ENCODE assay signal across 13 cellular contexts in the genomic region with DNA sequence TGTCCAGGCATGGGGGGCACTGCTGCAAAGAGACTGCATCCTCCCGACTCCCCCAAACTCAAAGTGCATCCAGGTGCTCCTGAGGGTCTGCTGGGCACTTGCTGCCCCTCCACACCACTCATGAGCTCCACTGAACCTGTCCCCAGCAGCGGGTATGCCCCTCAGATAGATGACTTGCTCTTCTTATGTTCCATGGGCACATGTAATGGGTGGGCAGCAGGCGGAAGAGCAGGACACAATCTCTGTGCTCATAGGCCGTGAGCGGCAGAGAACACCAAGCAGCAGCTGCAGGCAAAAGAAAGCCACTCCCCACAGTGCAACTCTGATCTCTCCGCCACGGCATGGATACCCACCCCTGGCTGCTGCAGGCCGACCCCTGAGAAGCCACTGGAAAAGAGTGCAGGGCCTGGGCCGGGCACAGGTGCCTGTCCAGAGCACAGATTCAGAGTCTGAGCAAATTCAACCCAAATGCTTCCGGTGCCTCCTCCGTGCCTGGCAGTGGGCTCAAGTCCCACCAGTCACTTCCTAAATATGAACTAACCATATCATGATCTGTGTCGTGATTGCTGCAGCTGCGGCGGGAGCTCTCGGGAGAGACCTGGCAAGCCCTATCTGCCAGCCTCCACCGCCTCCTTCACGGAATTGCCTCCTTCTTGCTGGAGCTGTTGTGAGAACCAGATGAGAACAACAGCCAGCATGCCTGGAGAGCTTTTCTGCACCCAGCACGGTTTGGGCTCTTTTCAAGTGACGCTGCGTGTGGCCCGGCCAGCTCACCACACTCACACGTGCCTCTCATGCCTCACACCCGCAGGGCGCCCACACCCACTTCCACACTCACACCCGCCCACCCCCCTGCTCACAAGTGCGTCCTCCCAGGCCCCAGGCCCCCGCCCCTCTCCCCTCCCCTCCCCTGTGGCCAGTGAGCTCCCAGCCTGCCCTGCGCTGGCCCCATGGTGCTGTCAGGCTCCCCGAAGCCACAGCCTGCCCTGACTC.
A peak's percentile ranks its signal among the peaks of the same experiment; 100 is the strongest.
DNase-seq lines count a peak whose midpoint lies in the region; ATAC-seq, FAIRE-seq and TF ChIP-seq lines count a peak whose summit lies in the region.
"Had no signal": no experiment of that assay in that cellular context is flagged by ENCODE, and none has a peak within 500 bp of the region (broad histone marks: within the 10 kb centered on the region; RNA-seq: fewer than 3 reads in every experiment).

No MANE protein-coding gene starts in this region.

- no peaks in the 10 kb centered on the region for H3K27me3 ChIP-seq in right lobe of liver
- H3K27me3 ChIP-seq in HepG2 (ENCODE audit: control insufficient read depth in 1 of 2, insufficient read depth in 2 of 2, low read length in 2 of 2) = peaks cover 3 to 33% of the 10 kb centered on the region in 2 experiments; a peak in 3 of 5 replicates

- CTCF ChIA-PET in HepG2 (lab: Yijun Ruan, JAX; ENCODE audit: low intra/inter-chr PET ratio, low total read pairs) = no interaction called here

- FAIRE-seq in HepG2 (lab: Jason Lieb, UNC) (no peak), HTR-8/SVneo (lab: Jason Lieb, UNC) (no peak)

- no peaks in the 10 kb centered on the region for H4K20me1 ChIP-seq in HepG2 (ENCODE audit: insufficient read depth, low read length)

- H3K9me3 ChIP-seq in right lobe of liver (no peaks in the 10 kb centered on the region), HepG2 (ENCODE audit: low read length) (no peaks in the 10 kb centered on the region)
- H3K9me3 ChIP-seq: thoracic aorta had no signal

- H3K4me3 Mint-ChIP-seq in activated naive CD8-positive, alpha-beta T cell treated with anti-CD3 and anti-CD28 coated beads, Interleukin-2, amount 50 U/mL, for 24 hours = no peak overlapping the region
- peak overlapping the region; percentile 69 for H3K4me3 Mint-ChIP-seq in natural killer cell treated with Interleukin-12 subunit alpha and Interleukin-12 subunit beta and Interleukin-15 and Interleukin-18, amount 100 ng/mL, for 72 hours

- H3K4me3 ChIP-seq in right lobe of liver (no peak overlapping the region), HepG2 (replicated peaks in 1 of 3; ENCODE audit: insufficient read depth in 1 of 3, low read depth in 2 of 3, low read length in 3 of 3) (no peak overlapping the region)
- H3K4me3 ChIP-seq: thoracic aorta had no signal

- peak in 3 of 4 donors; percentile 19 to 54 (median 47) for ATAC-seq in right lobe of liver
- no peak for ATAC-seq in HepG2
- ATAC-seq in activated naive CD8-positive, alpha-beta T cell treated with anti-CD3 and anti-CD28 coated beads, Interleukin-2, amount 50 U/mL, for 24 hours = peak; percentile 37
- peak; percentile 72 to 76 for ATAC-seq in natural killer cell treated with Interleukin-12 subunit alpha and Interleukin-12 subunit beta and Interleukin-15 and Interleukin-18, amount 100 ng/mL, for 72 hours
- no peak for ATAC-seq in HG02571 (IDR thresholded peaks at IDR 0.05; ENCODE audit: unreplicated experiment)

- WGBS in right lobe of liver (ENCODE audit: insufficient coverage, low coverage, low lambda C conversion rate, missing lambda C conversion rate) = 47% methylated on average over 5 of the region's 29 CpGs
- 48% methylated on average over 10 of the region's 29 CpGs for WGBS in HepG2 (ENCODE audit: low lambda C conversion rate)

- H3K4me2 ChIP-seq in HepG2 (ENCODE audit: low read depth, low read length) = no peak overlapping the region

- H3K27me3 Mint-ChIP-seq in activated naive CD8-positive, alpha-beta T cell treated with anti-CD3 and anti-CD28 coated beads, Interleukin-2, amount 50 U/mL, for 24 hours = peaks cover 4% of the 10 kb centered on the region
- peaks cover 14 to 24% of the 10 kb centered on the region in 2 donors for H3K27me3 Mint-ChIP-seq in natural killer cell treated with Interleukin-12 subunit alpha and Interleukin-12 subunit beta and Interleukin-15 and Interleukin-18, amount 100 ng/mL, for 72 hours

- H3K36me3 Mint-ChIP-seq in activated naive CD8-positive, alpha-beta T cell treated with anti-CD3 and anti-CD28 coated beads, Interleukin-2, amount 50 U/mL, for 24 hours (ENCODE audit: low read depth) = no peaks in the 10 kb centered on the region
- H3K36me3 Mint-ChIP-seq in natural killer cell treated with Interleukin-12 subunit alpha and Interleukin-12 subunit beta and Interleukin-15 and Interleukin-18, amount 100 ng/mL, for 72 hours = no peaks in the 10 kb centered on the region

- no peaks in the 10 kb centered on the region for H3K79me2 ChIP-seq in HepG2 (ENCODE audit: insufficient read depth, low read length)

- peaks cover 26% of the 10 kb centered on the region for H3K4me1 Mint-ChIP-seq in activated naive CD8-positive, alpha-beta T cell treated with anti-CD3 and anti-CD28 coated beads, Interleukin-2, amount 50 U/mL, for 24 hours
- peaks cover 51 to 55% of the 10 kb centered on the region in 2 donors for H3K4me1 Mint-ChIP-seq in natural killer cell treated with Interleukin-12 subunit alpha and Interleukin-12 subunit beta and Interleukin-15 and Interleukin-18, amount 100 ng/mL, for 72 hours (ENCODE audit: low read depth in 2 of 2)

- BruUV-seq in HepG2 (replicated peaks; lab: Mats Ljungman, UMichigan) = no TSS peak

- TF ChIP-seq CTCF in right lobe of liver (IDR thresholded peaks at IDR 0.05) (no peak), HepG2 (CRISPR knock-in tag; IDR thresholded peaks at IDR 0.05) (no peak), GM10266 (IDR thresholded peaks at IDR 0.05; ENCODE audit: control insufficient read depth, insufficient read depth, low read depth, missing control alignments) (no peak)

- H3K9me3 Mint-ChIP-seq in activated naive CD8-positive, alpha-beta T cell treated with anti-CD3 and anti-CD28 coated beads, Interleukin-2, amount 50 U/mL, for 24 hours = no peaks in the 10 kb centered on the region
- H3K9me3 Mint-ChIP-seq in natural killer cell treated with Interleukin-12 subunit alpha and Interleukin-12 subunit beta and Interleukin-15 and Interleukin-18, amount 100 ng/mL, for 72 hours = no peaks in the 10 kb centered on the region
- H3K9me3 Mint-ChIP-seq: activated T-helper 2 cell treated with anti-CD3 and anti-CD28 coated beads, Interferon-gamma antibody, Interleukin-2, Interleukin-4, amounts not matched to agents 10 μg/mL and 5 μg/mL and 100 μg/mL, durations not matched to agents 14 hours and 24 hours and 36 hours had no signal

- no peak for TF ChIP-seq RAD21 in HepG2 (CRISPR knock-in tag; IDR thresholded peaks at IDR 0.05)

- DNase-seq in right lobe of liver = peak in 1 of 3 donors; percentile 50
- no peak for DNase-seq in HepG2 (ENCODE audit: low spot score)
- DNase-seq in activated naive CD8-positive, alpha-beta T cell treated with anti-CD3 and anti-CD28 coated beads, Interleukin-2, amount 50 U/mL, for 24 hours = peak; percentile 32
- DNase-seq in natural killer cell treated with Interleukin-12 subunit alpha and Interleukin-12 subunit beta and Interleukin-15 and Interleukin-18, amount 100 ng/mL, for 72 hours (ENCODE audit: low spot score) = no peak
- no peak for DNase-seq in HTR-8/SVneo (ENCODE audit: insufficient read length, low spot score)
- DNase-seq in GM10266 (ENCODE audit: extremely low spot score) = no peak
- DNase-seq in medulla oblongata (ENCODE audit: extremely low spot score) = no peak
- DNase-seq: COR-L47, kidney glomerular epithelial cell, NCI-H1930 had no signal

- TF ChIP-seq POLR2A in right lobe of liver (IDR thresholded peaks at IDR 0.05) (no peak), HepG2 (IDR thresholded peaks at IDR 0.05; ENCODE audit: insufficient read depth in 1 of 2, low read depth in 2 of 2, low read length in 2 of 2) (no peak)

- no peaks in the 10 kb centered on the region for H3K36me3 ChIP-seq in right lobe of liver
- no peaks in the 10 kb centered on the region for H3K36me3 ChIP-seq in HepG2 (replicated peaks in 1 of 2; ENCODE audit: control insufficient read depth in 1 of 2, insufficient read depth in 2 of 2, low read length in 2 of 2)
- H3K36me3 ChIP-seq: thoracic aorta had no signal

- no peaks in the 10 kb centered on the region for H3K4me1 ChIP-seq in right lobe of liver
- H3K4me1 ChIP-seq in HepG2 (ENCODE audit: insufficient read depth, low read length) = no peaks in the 10 kb centered on the region

- H3K9ac ChIP-seq in HepG2 (ENCODE audit: insufficient read depth, low read depth, low read length) = no peak overlapping the region

- no peak overlapping the region for H2AFZ ChIP-seq in HepG2 (ENCODE audit: low read length)

- POLR2A ChIA-PET in HepG2 (lab: Yijun Ruan, JAX) = no interaction called here

- intact Hi-C loops in right lobe of liver (cut with DNase I) = no loop called here
- intact Hi-C loops in HepG2 (cut with micrococcal nuclease; ENCODE audit: unreplicated experiment) = no loop called here

- no peak overlapping the region for H3K27ac ChIP-seq in right lobe of liver
- no peak overlapping the region for H3K27ac ChIP-seq in HepG2 (ENCODE audit: extremely low read length, insufficient read depth, low read length)
- H3K27ac ChIP-seq: thoracic aorta had no signal

- in situ Hi-C loops in HepG2 (cut with HindIII; ENCODE audit: extremely low pct_ligation_motif_present, low pct_unique_long_range_greater_than_20kb) = no loop called here

- no peak for TF ChIP-seq EP300 in HepG2 (IDR thresholded peaks at IDR 0.05; ENCODE audit: low read depth in 2 of 2, low read length in 2 of 2)
- no peak for TF ChIP-seq EP300 in HepG2 (CRISPR knock-in tag; IDR thresholded peaks at IDR 0.05; ENCODE audit: borderline replicate concordance)

- H3K27ac Mint-ChIP-seq in activated naive CD8-positive, alpha-beta T cell treated with anti-CD3 and anti-CD28 coated beads, Interleukin-2, amount 50 U/mL, for 24 hours = no peak overlapping the region
- peak overlapping the region; percentile 5 to 77 for H3K27ac Mint-ChIP-seq in natural killer cell treated with Interleukin-12 subunit alpha and Interleukin-12 subunit beta and Interleukin-15 and Interleukin-18, amount 100 ng/mL, for 72 hours
- H3K27ac Mint-ChIP-seq: activated T-helper 2 cell treated with anti-CD3 and anti-CD28 coated beads, Interferon-gamma antibody, Interleukin-2, Interleukin-4, amounts not matched to agents 10 μg/mL and 5 μg/mL and 100 μg/mL, durations not matched to agents 14 hours and 24 hours and 36 hours had no signal

Comparison
In these comparisons a context has a peak if more than half of its experiments do, and no peak if none do; other contexts are left out.
1. ATAC-seq: peak in right lobe of liver (3 of 4), activated naive CD8-positive, alpha-beta T cell treated with anti-CD3 and anti-CD28 coated beads, Interleukin-2, amount 50 U/mL, for 24 hours (single experiment) and natural killer cell treated with Interleukin-12 subunit alpha and Interleukin-12 subunit beta and Interleukin-15 and Interleukin-18, amount 100 ng/mL, for 72 hours (2 of 2); none in HepG2 (single experiment) and HG02571 (single experiment).